In genomic region chr11:73376168-73376802, GRCh38 we compare ENCODE assay signal across 8 cellular contexts. TPM values are rescaled to one million over a fixed set of nuclear protein-coding genes. Genes with fewer than 3 reads are reported as not detected.
DNase-seq lines count a peak whose midpoint lies in the region; ATAC-seq and TF ChIP-seq lines count a peak whose summit lies in the region.

RELT (plus strand) TSS chr11:73376399; CDS start chr11:73389137, 12,738 bp downstream.

- H3K4me3 ChIP-seq in liver (ENCODE audit: low read depth in 1 of 3, low read length in 3 of 3), result peak within 1 kb of the TSS; percentile 38 to 69 (median 48)

- H3K9me3 ChIP-seq in liver (ENCODE audit: control insufficient read depth in 4 of 4, low read length in 3 of 4), result no peaks in the 10 kb centered on the region

- peaks cover 0 to 12% (median under 1%) of the 10 kb centered on the region in 4 donors for H3K4me1 ChIP-seq in liver (ENCODE audit: control insufficient read depth in 4 of 4, insufficient read depth in 4 of 4, low read length in 3 of 4)

- DNase-seq in GM19240 (ENCODE audit: insufficient read length, low spot score) (peak; percentile 94), NCI-H69 (lab: John Stamatoyannopoulos, UW) (peak; percentile 96), dermis blood vessel endothelial cell (peak; percentile 94)
- DNase-seq in activated CD4-positive, alpha-beta T cell treated with anti-CD3 and anti-CD28 coated beads, Interleukin-2, amount 50 U/mL, for 24 hours (ENCODE audit: low read depth in 1 of 2, low spot score in 1 of 2), result peak; percentile 87 to 97
- DNase-seq in stimulated activated CD4-positive, alpha-beta T cell treated with anti-CD3 and anti-CD28 coated beads, Interleukin-4, amount 100 ng/mL, for 24 hours, result peak; percentile 92

- WGBS in liver, result under 1% methylated on average over 95 of the region's 95 CpGs

- peak in 1 of 2 donors; percentile 69 for TF ChIP-seq RAD21 in liver (IDR thresholded peaks at IDR 0.05)

- peak; percentile 59 for ATAC-seq in HG03457 (IDR thresholded peaks at IDR 0.05; ENCODE audit: unreplicated experiment)

- TF ChIP-seq CTCF in C4-2B (conservative IDR thresholded peaks at IDR 0.05) (peak; percentile 98), liver (IDR thresholded peaks at IDR 0.05; ENCODE audit: low read depth, low read length, missing input control) (peak; percentile 88)

- H3K27ac ChIP-seq in C4-2B (peak within 1 kb of the TSS; percentile 83), liver (ENCODE audit: low read depth in 1 of 2, low read length in 2 of 2) (peak within 1 kb of the TSS; percentile 60 to 78)

- H3K27me3 ChIP-seq in liver (ENCODE audit: control insufficient read depth in 4 of 4, insufficient read depth in 4 of 4, low read length in 3 of 4), result no peaks in the 10 kb centered on the region

- peak within 1 kb of the TSS in 1 of 2 donors; percentile 13 for H3K9ac ChIP-seq in liver (ENCODE audit: low read depth in 1 of 2, low read length in 2 of 2)

- no peaks in the 10 kb centered on the region for H3K36me3 ChIP-seq in liver (ENCODE audit: control insufficient read depth in 4 of 4, insufficient read depth in 3 of 4, low read depth in 1 of 4, low read length in 3 of 4)

TF ChIP-seq in liver, 16 proteins besides CTCF, POLR2A, EP300 and RAD21:
- TF ChIP-seq RXRA (IDR thresholded peaks at IDR 0.05), result no peak
- TF ChIP-seq SP1 (IDR thresholded peaks at IDR 0.05), result peak; percentile 16
- TF ChIP-seq ATF3 (IDR thresholded peaks at IDR 0.05), result no peak
- TF ChIP-seq EGR1 (IDR thresholded peaks at IDR 0.05; ENCODE audit: low read depth in 2 of 2), result peak in 1 of 2 donors; percentile 7
- TF ChIP-seq YY1 (IDR thresholded peaks at IDR 0.05), result no peak
- no peak for TF ChIP-seq MAX (IDR thresholded peaks at IDR 0.05)
- no peak for TF ChIP-seq FOXA1 (IDR thresholded peaks at IDR 0.05)
- no peak for TF ChIP-seq GABPA (IDR thresholded peaks at IDR 0.05 in 1 of 2, conservative IDR thresholded peaks at IDR 0.05 in 1 of 2)
- TF ChIP-seq NR2F2 (IDR thresholded peaks at IDR 0.05), result no peak
TF ChIP-seq in liver: peak in this region for 2.

RNA-seq across cellular contexts. Expression of gene RELT, which starts in this region (rescaled TPM):
- total RNA-seq in dermis blood vessel endothelial cell (6.7 and 7.8 TPM in 2 replicates), liver (1 to 10 TPM; 3.3 to 8.0 TPM)
- 1 to 10 TPM in 1 of 2 donors, under 1 TPM in 1; 0.21 to 1.3 TPM for polyA plus RNA-seq in liver

Comparison
In these comparisons a context has a peak if more than half of its experiments do, and no peak if none do; other contexts are left out.
1. Peak in every context shown above with its lines: DNase-seq, ATAC-seq, H3K4me3 ChIP-seq and H3K27ac ChIP-seq.